8 cellular contexts compared by ENCODE assay signal in the genomic region with DNA sequence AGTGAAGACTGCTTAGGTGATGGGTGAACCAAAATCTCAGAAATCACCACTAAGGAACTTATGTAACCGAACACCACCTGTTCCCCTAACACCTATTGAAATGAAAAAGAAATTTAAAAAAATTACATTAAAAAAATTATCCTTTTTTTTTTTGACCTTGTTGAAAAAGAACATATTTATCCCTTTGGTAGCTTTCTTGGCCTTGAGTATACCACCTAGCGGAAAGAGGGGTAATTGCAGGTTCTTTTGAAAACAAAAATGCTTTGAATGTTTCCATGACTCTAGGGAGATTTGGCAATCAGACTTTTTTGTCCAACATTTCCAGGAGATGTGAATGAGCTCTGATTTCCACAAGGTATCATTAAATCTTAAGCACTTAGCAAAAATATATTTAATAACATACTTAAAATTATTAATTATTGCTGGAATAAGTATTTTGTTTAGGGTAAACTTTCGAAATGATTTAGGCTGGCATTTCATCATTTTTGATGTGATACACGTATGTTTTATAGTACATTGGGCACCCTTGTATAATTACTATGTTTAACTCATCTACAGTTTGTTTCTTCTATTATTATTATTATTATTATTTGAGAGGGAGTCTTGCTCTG. TPM values are rescaled to one million over a fixed set of nuclear protein-coding genes. Genes with fewer than 3 reads are reported as not detected.
DNase-seq lines count a peak whose midpoint lies in the region; ATAC-seq, FAIRE-seq and TF ChIP-seq lines count a peak whose summit lies in the region.

No MANE protein-coding gene starts in this region.

- H3K36me3 Mint-ChIP-seq in activated T-helper 17 cell treated with anti-CD3 and anti-CD28 coated beads, Interleukin-2, amount 50 U/mL, for 72 hours (ENCODE audit: low read depth) = no peaks in the 10 kb centered on the region

- H3K23me2 ChIP-seq in H1 (ENCODE audit: low read depth, low read length) = no peaks in the 10 kb centered on the region

- CTCF ChIA-PET in H1 (lab: Charles Lee; ENCODE audit: partially characterized antibody) = interaction anchor here (0.6 to 8.8 kb wide), 68 partner anchors 10 to 508 kb away, joined by 3 to 138 read pairs (median 4); a partner anchor contains a TSS

- H4K5ac ChIP-seq in H1 (ENCODE audit: insufficient read length, low read depth, low read length) = no peak overlapping the region

- no peak for TF ChIP-seq EP300 in H1 (IDR thresholded peaks at IDR 0.05; ENCODE audit: borderline replicate concordance in 1 of 2, low read depth in 2 of 2, low read length in 2 of 2)

- H2BK120ac ChIP-seq in H1 (replicated peaks; ENCODE audit: low read depth, low read length) = no peak overlapping the region

- H3K4me1 ChIP-seq in left ventricle myocardium inferior (no peaks in the 10 kb centered on the region), H1 (replicated peaks in 1 of 4; ENCODE audit: control insufficient read depth in 3 of 4, insufficient read depth in 4 of 4, low read length in 3 of 4) (peaks cover 0 to 2% (median 0%) of the 10 kb centered on the region in 4 experiments; a peak in 3 of 7 replicates)

- no peak overlapping the region for H3K9ac ChIP-seq in H1 (replicated peaks in 1 of 4; ENCODE audit: extremely low read depth in 1 of 4, low read depth in 3 of 4, low read length in 3 of 4)

- H3K79me1 ChIP-seq in H1 (ENCODE audit: low read depth, low read length) = no peaks in the 10 kb centered on the region

- H3K27ac ChIP-seq in left ventricle myocardium inferior (replicated peaks) = no peak overlapping the region
- no peak overlapping the region for H3K27ac ChIP-seq in H1 (ENCODE audit: low read depth, low read length)

- POLR2A ChIA-PET in H1 (lab: Charles Lee; ENCODE audit: partially characterized antibody) = interaction anchor here (1.6 kb wide), 1 partner anchor 11 kb away, joined by 6 read pairs; no protein-coding TSS in a partner anchor

- peaks cover 4% of the 10 kb centered on the region for H3K9me3 ChIP-seq in left ventricle myocardium inferior (replicated peaks)
- no peaks in the 10 kb centered on the region for H3K9me3 ChIP-seq in H1 (ENCODE audit: insufficient read depth in 2 of 2, low read depth in 1 of 2, low read length in 1 of 2)

- H3K4me3 ChIP-seq in left ventricle myocardium inferior = no peak overlapping the region
- H3K4me3 ChIP-seq in H1 (ENCODE audit: extremely low read depth in 1 of 4, insufficient read depth in 2 of 4, low read depth in 3 of 4, low read length in 4 of 4) = no peak overlapping the region

- peak; percentile 27 to 36; a peak in 2 of 4 replicates for TF ChIP-seq RAD21 in H1 (IDR thresholded peaks at IDR 0.05 in 1 of 2, conservative IDR thresholded peaks at IDR 0.05 in 1 of 2; ENCODE audit: low read depth in 2 of 2, low read length in 2 of 2)

- no peak overlapping the region for H2AK5ac ChIP-seq in H1 (ENCODE audit: low read depth, low read length)

- no peak overlapping the region for H3K27ac Mint-ChIP-seq in activated T-helper 17 cell treated with anti-CD3 and anti-CD28 coated beads, Interleukin-2, amount 50 U/mL, for 72 hours

- H3K27me3 ChIP-seq in left ventricle myocardium inferior (ENCODE audit: low read depth) (no peaks in the 10 kb centered on the region), H1 (replicated peaks in 1 of 4; ENCODE audit: control insufficient read depth in 3 of 4, extremely low read depth in 1 of 4, insufficient read depth in 3 of 4, low read length in 3 of 4) (no peaks in the 10 kb centered on the region)

- H3K9me3 Mint-ChIP-seq in activated T-helper 17 cell treated with anti-CD3 and anti-CD28 coated beads, Interleukin-2, amount 50 U/mL, for 72 hours = no peaks in the 10 kb centered on the region

- H3K56ac ChIP-seq in H1 (replicated peaks; ENCODE audit: insufficient read length, low read depth, low read length) = no peak overlapping the region

- H3K4me1 Mint-ChIP-seq in activated T-helper 17 cell treated with anti-CD3 and anti-CD28 coated beads, Interleukin-2, amount 50 U/mL, for 72 hours = no peaks in the 10 kb centered on the region

- 49% methylated on average over 4 of the region's 4 CpGs; no CpG with 5 or more reads in 1 of the 2 experiments for WGBS in H1 (ENCODE audit: extremely low coverage in 1 of 2, insufficient coverage in 1 of 2, insufficient read length in 1 of 2, insufficient replicate concordance in 2 of 2, low coverage in 1 of 2, low lambda C conversion rate in 2 of 2, missing lambda C conversion rate in 1 of 2), 2 experiments

- no peak overlapping the region for H2BK20ac ChIP-seq in H1 (ENCODE audit: low read length)

- H2BK5ac ChIP-seq in H1 (ENCODE audit: low read depth, low read length) = no peak overlapping the region

- H3K27me3 Mint-ChIP-seq in activated T-helper 17 cell treated with anti-CD3 and anti-CD28 coated beads, Interleukin-2, amount 50 U/mL, for 72 hours = no peaks in the 10 kb centered on the region

- no peak for TF ChIP-seq POLR2A in H1 (IDR thresholded peaks at IDR 0.05; ENCODE audit: control extremely low read depth in 1 of 2, low read depth in 2 of 2, low read length in 2 of 2)

- H3K4me3 Mint-ChIP-seq in activated T-helper 17 cell treated with anti-CD3 and anti-CD28 coated beads, Interleukin-2, amount 50 U/mL, for 72 hours = no peak overlapping the region

- DNase-seq in left ventricle myocardium inferior (no peak), Right ventricle myocardium superior (no peak), NOMO-1 (lab: John Stamatoyannopoulos, UW; ENCODE audit: unreplicated experiment in 2 of 2) (peak; percentile 61 to 74), H1 (ENCODE audit: low read depth in 1 of 2, low spot score in 2 of 2) (no peak), omental fat pad (ENCODE audit: low spot score) (no peak), amniotic stem cell (lab: John Stamatoyannopoulos, UW) (no peak)
- no peak for DNase-seq in activated CD8-positive, alpha-beta memory T cell treated with anti-CD3 and anti-CD28 coated beads for 24 hours

- no peak overlapping the region for H4K91ac ChIP-seq in H1 (replicated peaks; ENCODE audit: insufficient read length, low read length)

- no peak overlapping the region for H3K23ac ChIP-seq in H1 (ENCODE audit: insufficient read length)

- ATAC-seq in Right ventricle myocardium superior (ENCODE audit: poor library complexity) = no peak
- no peak for ATAC-seq in omental fat pad (ENCODE audit: low FRiP score)
- no peak for ATAC-seq in activated T-helper 17 cell treated with anti-CD3 and anti-CD28 coated beads, Interleukin-2, amount 50 U/mL, for 72 hours (replicated peaks)

- H4K8ac ChIP-seq in H1 (ENCODE audit: extremely low read depth, insufficient read depth, low read length) = no peak overlapping the region

- no peak overlapping the region for H3K14ac ChIP-seq in H1 (ENCODE audit: insufficient read length)

- FAIRE-seq in H1 (lab: Jason Lieb, UNC) = peak; percentile 82

- H4K20me1 ChIP-seq in H1 (replicated peaks in 1 of 2; ENCODE audit: control insufficient read depth in 1 of 2, insufficient read depth in 2 of 2, low read length in 2 of 2) = no peaks in the 10 kb centered on the region

- no peaks in the 10 kb centered on the region for H3K36me3 ChIP-seq in left ventricle myocardium inferior
- no peaks in the 10 kb centered on the region for H3K36me3 ChIP-seq in H1 (ENCODE audit: control insufficient read depth in 2 of 4, insufficient read depth in 4 of 4, low read length in 3 of 4)

- TF ChIP-seq CTCF in left ventricle myocardium inferior (IDR thresholded peaks at IDR 0.05; ENCODE audit: borderline replicate concordance) (peak; percentile 83), H1 (IDR thresholded peaks at IDR 0.05; ENCODE audit: control extremely low read depth in 1 of 3, insufficient read depth in 1 of 3, low read depth in 1 of 3, low read length in 3 of 3) (peak in 2 of 3 experiments; percentile 29 to 49; a peak in 2 of 4 replicates), omental fat pad (IDR thresholded peaks at IDR 0.05) (peak in 2 of 3 donors; percentile 12 to 27)

- H3K79me2 ChIP-seq in H1 (ENCODE audit: control insufficient read depth in 1 of 2, insufficient read depth in 2 of 2, low read length in 2 of 2) = no peaks in the 10 kb centered on the region

- no peak overlapping the region; a peak in 1 of 4 replicates for H3K4me2 ChIP-seq in H1 (ENCODE audit: insufficient read depth in 1 of 2, low read depth in 2 of 2, low read length in 2 of 2)

- H2BK12ac ChIP-seq in H1 (ENCODE audit: low read depth, low read length) = no peak overlapping the region

- H3K4ac ChIP-seq in H1 (replicated peaks; ENCODE audit: insufficient read length, low read depth, low read length) = no peak overlapping the region

- H2AFZ ChIP-seq in H1 (ENCODE audit: low read length) = no peak overlapping the region

- intact Hi-C loops in left ventricle myocardium inferior (cut with micrococcal nuclease) (no loop called here), Right ventricle myocardium superior (cut with DNase I) (loop anchor here (10.0 kb wide), 2 partner anchors 221 to 261 kb away; no protein-coding TSS in a partner anchor)

- H2BK15ac ChIP-seq in H1 (ENCODE audit: low read length) = no peak overlapping the region

- H3K18ac ChIP-seq in H1 (ENCODE audit: extremely low read depth, low read length) = no peak overlapping the region

TF ChIP-seq in H1, 55 proteins besides CTCF, POLR2A, EP300 and RAD21 (continues in another document):
- no peak for TF ChIP-seq TBP (IDR thresholded peaks at IDR 0.05; ENCODE audit: low read depth, low read length)
- TF ChIP-seq, protein P1, sequence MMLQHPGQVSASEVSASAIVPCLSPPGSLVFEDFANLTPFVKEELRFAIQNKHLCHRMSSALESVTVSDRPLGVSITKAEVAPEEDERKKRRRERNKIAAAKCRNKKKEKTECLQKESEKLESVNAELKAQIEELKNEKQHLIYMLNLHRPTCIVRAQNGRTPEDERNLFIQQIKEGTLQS (IDR thresholded peaks at IDR 0.05; ENCODE audit: insufficient read depth, low read depth, low read length) = no peak
- no peak for TF ChIP-seq HDAC2 (IDR thresholded peaks at IDR 0.05; ENCODE audit: borderline replicate concordance in 1 of 2, low read depth in 2 of 2, low read length in 2 of 2)

RNA-seq across cellular contexts. Expression of a gene that starts 47.0 kb away (rescaled TPM):
- total RNA-seq in left ventricle myocardium inferior (10.0 TPM), Right ventricle myocardium superior (11.9 TPM), omental fat pad (100 to 1,000 TPM in 1 of 4 donors, 10 to 100 TPM in 3; 58.7 to 293 (median 81.0) TPM)
- total RNA-seq in H1 (2021; fragmentation: NEBNext Ultra II Directional; extraction: Animal tissue kit (Norgen Biotek cat#: 25700)) = 18.4 and 20.6 TPM in 2 replicates
- polyA plus RNA-seq in H1 (2011; rRNA removed) = 14.1 and 21.0 TPM in 2 replicates
- polyA plus RNA-seq in H1 (2011; cell fraction: cytosol; rRNA removed) = 8.6 TPM
- polyA plus RNA-seq in H1 (2011; cell fraction: nucleus; rRNA removed) = 18.5 TPM
- 19.3 to 24.3 TPM (median 21.1 TPM) in 4 replicates for polyA plus RNA-seq in H1 (2012, experiment 1 of 2)
- 10.1 TPM for polyA plus RNA-seq in H1 (2012, experiment 2 of 2)
- 6.8 TPM for polyA plus RNA-seq in H1 (2013, experiment 1 of 2)
- 6.6 TPM for polyA plus RNA-seq in H1 (2013, experiment 2 of 2)
- polyA minus RNA-seq in H1 (2011; rRNA and poly(A)+ RNA removed) = 65.9 and 71.4 TPM in 2 replicates
- 19.8 TPM for polyA minus RNA-seq in H1 (2011; cell fraction: cytosol; rRNA and poly(A)+ RNA removed)
- 178 TPM for polyA minus RNA-seq in H1 (2011; cell fraction: nucleus; rRNA and poly(A)+ RNA removed)
- total RNA-seq in activated T-helper 17 cell treated with anti-CD3 and anti-CD28 coated beads, Interleukin-2, amount 50 U/mL, for 72 hours = 100 to 1,000 TPM in 1 of 2 donors, 10 to 100 TPM in 1; 77.4 to 106 TPM

Comparison
In these comparisons a context has a peak if more than half of its experiments do, and no peak if none do; other contexts are left out.
1. DNase-seq: peak in NOMO-1 (2 of 2); none in left ventricle myocardium inferior (single experiment), Right ventricle myocardium superior (single experiment), H1 (0 of 2), omental fat pad (single experiment), activated CD8-positive, alpha-beta memory T cell treated with anti-CD3 and anti-CD28 coated beads for 24 hours (single experiment) and amniotic stem cell (single experiment).
2. CTCF ChIP-seq: peak in every context shown above with its lines; median percentile 83 in left ventricle myocardium inferior; 39 in H1; 20 in omental fat pad.